Comparison of ENCODE assay signal across 1 cellular context in genomic region chr13:26996965-26997752, GRCh38.
TF ChIP-seq lines count a peak whose summit lies in the region.

No MANE protein-coding gene starts in this region.

TF ChIP-seq in GM12878, 131 proteins besides CTCF, POLR2A, EP300 and RAD21 (continued from another document):
- TF ChIP-seq CUX1 (IDR thresholded peaks at IDR 0.05; ENCODE audit: insufficient replicate concordance, low read depth, low read length) = no peak
- TF ChIP-seq STAT1 (conservative IDR thresholded peaks at IDR 0.05) = no peak
- no peak for TF ChIP-seq NBN (IDR thresholded peaks at IDR 0.05)
- no peak for TF ChIP-seq ZNF217 (IDR thresholded peaks at IDR 0.05)
- TF ChIP-seq, protein P1, sequence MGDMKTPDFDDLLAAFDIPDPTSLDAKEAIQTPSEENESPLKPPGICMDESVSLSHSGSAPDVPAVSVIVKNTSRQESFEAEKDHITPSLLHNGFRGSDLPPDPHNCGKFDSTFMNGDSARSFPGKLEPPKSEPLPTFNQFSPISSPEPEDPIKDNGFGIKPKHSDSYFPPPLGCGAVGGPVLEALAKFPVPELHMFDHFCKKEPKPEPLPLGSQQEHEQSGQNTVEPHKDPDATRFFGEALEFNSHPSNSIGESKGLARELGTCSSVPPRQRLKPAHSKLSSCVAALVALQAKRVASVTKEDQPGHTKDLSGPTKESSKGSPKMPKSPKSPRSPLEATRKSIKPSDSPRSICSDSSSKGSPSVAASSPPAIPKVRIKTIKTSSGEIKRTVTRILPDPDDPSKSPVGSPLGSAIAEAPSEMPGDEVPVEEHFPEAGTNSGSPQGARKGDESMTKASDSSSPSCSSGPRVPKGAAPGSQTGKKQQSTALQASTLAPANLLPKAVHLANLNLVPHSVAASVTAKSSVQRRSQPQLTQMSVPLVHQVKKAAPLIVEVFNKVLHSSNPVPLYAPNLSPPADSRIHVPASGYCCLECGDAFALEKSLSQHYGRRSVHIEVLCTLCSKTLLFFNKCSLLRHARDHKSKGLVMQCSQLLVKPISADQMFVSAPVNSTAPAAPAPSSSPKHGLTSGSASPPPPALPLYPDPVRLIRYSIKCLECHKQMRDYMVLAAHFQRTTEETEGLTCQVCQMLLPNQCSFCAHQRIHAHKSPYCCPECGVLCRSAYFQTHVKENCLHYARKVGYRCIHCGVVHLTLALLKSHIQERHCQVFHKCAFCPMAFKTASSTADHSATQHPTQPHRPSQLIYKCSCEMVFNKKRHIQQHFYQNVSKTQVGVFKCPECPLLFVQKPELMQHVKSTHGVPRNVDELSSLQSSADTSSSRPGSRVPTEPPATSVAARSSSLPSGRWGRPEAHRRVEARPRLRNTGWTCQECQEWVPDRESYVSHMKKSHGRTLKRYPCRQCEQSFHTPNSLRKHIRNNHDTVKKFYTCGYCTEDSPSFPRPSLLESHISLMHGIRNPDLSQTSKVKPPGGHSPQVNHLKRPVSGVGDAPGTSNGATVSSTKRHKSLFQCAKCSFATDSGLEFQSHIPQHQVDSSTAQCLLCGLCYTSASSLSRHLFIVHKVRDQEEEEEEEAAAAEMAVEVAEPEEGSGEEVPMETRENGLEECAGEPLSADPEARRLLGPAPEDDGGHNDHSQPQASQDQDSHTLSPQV (IDR thresholded peaks at IDR 0.05) = no peak
- no peak for TF ChIP-seq SMAD1 (IDR thresholded peaks at IDR 0.05; ENCODE audit: low read depth, partially characterized antibody)
- no peak for TF ChIP-seq GABPA (IDR thresholded peaks at IDR 0.05; ENCODE audit: low read depth)
- TF ChIP-seq RCOR1 (conservative IDR thresholded peaks at IDR 0.05; ENCODE audit: low read depth, low read length) = no peak
- no peak for TF ChIP-seq SUZ12 (IDR thresholded peaks at IDR 0.05; ENCODE audit: unreplicated experiment)
- peak; percentile 38; the same call in 1 of the 2 replicates for TF ChIP-seq CREM (IDR thresholded peaks at IDR 0.05; ENCODE audit: low read depth)
- TF ChIP-seq KAT2A (conservative IDR thresholded peaks at IDR 0.05; ENCODE audit: control insufficient read depth, low read depth, low read length) = no peak
- TF ChIP-seq MXI1 (IDR thresholded peaks at IDR 0.05; ENCODE audit: low read depth, low read length) = no peak
- TF ChIP-seq NKRF (conservative IDR thresholded peaks at IDR 0.05) = no peak
- no peak for TF ChIP-seq LARP7 (IDR thresholded peaks at IDR 0.05)
- TF ChIP-seq SMARCA5 (IDR thresholded peaks at IDR 0.05) = no peak
- TF ChIP-seq, protein P2, sequence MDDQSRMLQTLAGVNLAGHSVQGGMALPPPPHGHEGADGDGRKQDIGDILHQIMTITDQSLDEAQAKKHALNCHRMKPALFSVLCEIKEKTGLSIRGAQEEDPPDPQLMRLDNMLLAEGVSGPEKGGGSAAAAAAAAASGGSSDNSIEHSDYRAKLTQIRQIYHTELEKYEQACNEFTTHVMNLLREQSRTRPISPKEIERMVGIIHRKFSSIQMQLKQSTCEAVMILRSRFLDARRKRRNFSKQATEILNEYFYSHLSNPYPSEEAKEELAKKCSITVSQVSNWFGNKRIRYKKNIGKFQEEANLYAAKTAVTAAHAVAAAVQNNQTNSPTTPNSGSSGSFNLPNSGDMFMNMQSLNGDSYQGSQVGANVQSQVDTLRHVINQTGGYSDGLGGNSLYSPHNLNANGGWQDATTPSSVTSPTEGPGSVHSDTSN (IDR thresholded peaks at IDR 0.05; ENCODE audit: insufficient replicate concordance, low read depth, low read length) = no peak
- TF ChIP-seq NFIC (IDR thresholded peaks at IDR 0.05; ENCODE audit: low read depth, low read length) = peak; percentile 72; the same call in 1 of the 2 replicates
- no peak for TF ChIP-seq CBX5 (IDR thresholded peaks at IDR 0.05; ENCODE audit: low read depth)
- no peak for TF ChIP-seq BHLHE40 (IDR thresholded peaks at IDR 0.05; ENCODE audit: borderline replicate concordance in 1 of 2, low read depth in 2 of 2, low read length in 1 of 2)
- TF ChIP-seq RAD51 (IDR thresholded peaks at IDR 0.05) = no peak
- TF ChIP-seq POU2F2 (IDR thresholded peaks at IDR 0.05; ENCODE audit: borderline replicate concordance, low read depth, low read length) = peak; percentile 54; the same call in 1 of the 3 replicates
- no peak for TF ChIP-seq HCFC1 (IDR thresholded peaks at IDR 0.05; ENCODE audit: low read length)
- TF ChIP-seq ZBED1 (IDR thresholded peaks at IDR 0.05; ENCODE audit: borderline replicate concordance) = no peak
- TF ChIP-seq FOXM1 (IDR thresholded peaks at IDR 0.05; ENCODE audit: low read depth, low read length) = no peak
- TF ChIP-seq MEF2A (IDR thresholded peaks at IDR 0.05; ENCODE audit: insufficient read depth, low read depth, low read length) = no peak
- TF ChIP-seq, protein P3, sequence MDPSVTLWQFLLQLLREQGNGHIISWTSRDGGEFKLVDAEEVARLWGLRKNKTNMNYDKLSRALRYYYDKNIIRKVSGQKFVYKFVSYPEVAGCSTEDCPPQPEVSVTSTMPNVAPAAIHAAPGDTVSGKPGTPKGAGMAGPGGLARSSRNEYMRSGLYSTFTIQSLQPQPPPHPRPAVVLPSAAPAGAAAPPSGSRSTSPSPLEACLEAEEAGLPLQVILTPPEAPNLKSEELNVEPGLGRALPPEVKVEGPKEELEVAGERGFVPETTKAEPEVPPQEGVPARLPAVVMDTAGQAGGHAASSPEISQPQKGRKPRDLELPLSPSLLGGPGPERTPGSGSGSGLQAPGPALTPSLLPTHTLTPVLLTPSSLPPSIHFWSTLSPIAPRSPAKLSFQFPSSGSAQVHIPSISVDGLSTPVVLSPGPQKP (IDR thresholded peaks at IDR 0.05; ENCODE audit: low read depth, low read length) = no peak
- no peak for TF ChIP-seq ZSCAN29 (IDR thresholded peaks at IDR 0.05)
